1 cellular context compared by ENCODE assay signal in genomic region chr7:585229-585711, GRCh38.
TF ChIP-seq lines count a peak whose summit lies in the region.

No MANE protein-coding gene starts in this region.

TF ChIP-seq in K562, 482 proteins besides CTCF, POLR2A, EP300 and RAD21 (continued from another document and continues in another):
- TF ChIP-seq, protein P1, sequence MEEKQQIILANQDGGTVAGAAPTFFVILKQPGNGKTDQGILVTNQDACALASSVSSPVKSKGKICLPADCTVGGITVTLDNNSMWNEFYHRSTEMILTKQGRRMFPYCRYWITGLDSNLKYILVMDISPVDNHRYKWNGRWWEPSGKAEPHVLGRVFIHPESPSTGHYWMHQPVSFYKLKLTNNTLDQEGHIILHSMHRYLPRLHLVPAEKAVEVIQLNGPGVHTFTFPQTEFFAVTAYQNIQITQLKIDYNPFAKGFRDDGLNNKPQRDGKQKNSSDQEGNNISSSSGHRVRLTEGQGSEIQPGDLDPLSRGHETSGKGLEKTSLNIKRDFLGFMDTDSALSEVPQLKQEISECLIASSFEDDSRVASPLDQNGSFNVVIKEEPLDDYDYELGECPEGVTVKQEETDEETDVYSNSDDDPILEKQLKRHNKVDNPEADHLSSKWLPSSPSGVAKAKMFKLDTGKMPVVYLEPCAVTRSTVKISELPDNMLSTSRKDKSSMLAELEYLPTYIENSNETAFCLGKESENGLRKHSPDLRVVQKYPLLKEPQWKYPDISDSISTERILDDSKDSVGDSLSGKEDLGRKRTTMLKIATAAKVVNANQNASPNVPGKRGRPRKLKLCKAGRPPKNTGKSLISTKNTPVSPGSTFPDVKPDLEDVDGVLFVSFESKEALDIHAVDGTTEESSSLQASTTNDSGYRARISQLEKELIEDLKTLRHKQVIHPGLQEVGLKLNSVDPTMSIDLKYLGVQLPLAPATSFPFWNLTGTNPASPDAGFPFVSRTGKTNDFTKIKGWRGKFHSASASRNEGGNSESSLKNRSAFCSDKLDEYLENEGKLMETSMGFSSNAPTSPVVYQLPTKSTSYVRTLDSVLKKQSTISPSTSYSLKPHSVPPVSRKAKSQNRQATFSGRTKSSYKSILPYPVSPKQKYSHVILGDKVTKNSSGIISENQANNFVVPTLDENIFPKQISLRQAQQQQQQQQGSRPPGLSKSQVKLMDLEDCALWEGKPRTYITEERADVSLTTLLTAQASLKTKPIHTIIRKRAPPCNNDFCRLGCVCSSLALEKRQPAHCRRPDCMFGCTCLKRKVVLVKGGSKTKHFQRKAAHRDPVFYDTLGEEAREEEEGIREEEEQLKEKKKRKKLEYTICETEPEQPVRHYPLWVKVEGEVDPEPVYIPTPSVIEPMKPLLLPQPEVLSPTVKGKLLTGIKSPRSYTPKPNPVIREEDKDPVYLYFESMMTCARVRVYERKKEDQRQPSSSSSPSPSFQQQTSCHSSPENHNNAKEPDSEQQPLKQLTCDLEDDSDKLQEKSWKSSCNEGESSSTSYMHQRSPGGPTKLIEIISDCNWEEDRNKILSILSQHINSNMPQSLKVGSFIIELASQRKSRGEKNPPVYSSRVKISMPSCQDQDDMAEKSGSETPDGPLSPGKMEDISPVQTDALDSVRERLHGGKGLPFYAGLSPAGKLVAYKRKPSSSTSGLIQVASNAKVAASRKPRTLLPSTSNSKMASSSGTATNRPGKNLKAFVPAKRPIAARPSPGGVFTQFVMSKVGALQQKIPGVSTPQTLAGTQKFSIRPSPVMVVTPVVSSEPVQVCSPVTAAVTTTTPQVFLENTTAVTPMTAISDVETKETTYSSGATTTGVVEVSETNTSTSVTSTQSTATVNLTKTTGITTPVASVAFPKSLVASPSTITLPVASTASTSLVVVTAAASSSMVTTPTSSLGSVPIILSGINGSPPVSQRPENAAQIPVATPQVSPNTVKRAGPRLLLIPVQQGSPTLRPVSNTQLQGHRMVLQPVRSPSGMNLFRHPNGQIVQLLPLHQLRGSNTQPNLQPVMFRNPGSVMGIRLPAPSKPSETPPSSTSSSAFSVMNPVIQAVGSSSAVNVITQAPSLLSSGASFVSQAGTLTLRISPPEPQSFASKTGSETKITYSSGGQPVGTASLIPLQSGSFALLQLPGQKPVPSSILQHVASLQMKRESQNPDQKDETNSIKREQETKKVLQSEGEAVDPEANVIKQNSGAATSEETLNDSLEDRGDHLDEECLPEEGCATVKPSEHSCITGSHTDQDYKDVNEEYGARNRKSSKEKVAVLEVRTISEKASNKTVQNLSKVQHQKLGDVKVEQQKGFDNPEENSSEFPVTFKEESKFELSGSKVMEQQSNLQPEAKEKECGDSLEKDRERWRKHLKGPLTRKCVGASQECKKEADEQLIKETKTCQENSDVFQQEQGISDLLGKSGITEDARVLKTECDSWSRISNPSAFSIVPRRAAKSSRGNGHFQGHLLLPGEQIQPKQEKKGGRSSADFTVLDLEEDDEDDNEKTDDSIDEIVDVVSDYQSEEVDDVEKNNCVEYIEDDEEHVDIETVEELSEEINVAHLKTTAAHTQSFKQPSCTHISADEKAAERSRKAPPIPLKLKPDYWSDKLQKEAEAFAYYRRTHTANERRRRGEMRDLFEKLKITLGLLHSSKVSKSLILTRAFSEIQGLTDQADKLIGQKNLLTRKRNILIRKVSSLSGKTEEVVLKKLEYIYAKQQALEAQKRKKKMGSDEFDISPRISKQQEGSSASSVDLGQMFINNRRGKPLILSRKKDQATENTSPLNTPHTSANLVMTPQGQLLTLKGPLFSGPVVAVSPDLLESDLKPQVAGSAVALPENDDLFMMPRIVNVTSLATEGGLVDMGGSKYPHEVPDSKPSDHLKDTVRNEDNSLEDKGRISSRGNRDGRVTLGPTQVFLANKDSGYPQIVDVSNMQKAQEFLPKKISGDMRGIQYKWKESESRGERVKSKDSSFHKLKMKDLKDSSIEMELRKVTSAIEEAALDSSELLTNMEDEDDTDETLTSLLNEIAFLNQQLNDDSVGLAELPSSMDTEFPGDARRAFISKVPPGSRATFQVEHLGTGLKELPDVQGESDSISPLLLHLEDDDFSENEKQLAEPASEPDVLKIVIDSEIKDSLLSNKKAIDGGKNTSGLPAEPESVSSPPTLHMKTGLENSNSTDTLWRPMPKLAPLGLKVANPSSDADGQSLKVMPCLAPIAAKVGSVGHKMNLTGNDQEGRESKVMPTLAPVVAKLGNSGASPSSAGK (IDR thresholded peaks at IDR 0.05): peak; percentile 50; the same call in 1 of the 2 replicates
- TF ChIP-seq, protein P2, sequence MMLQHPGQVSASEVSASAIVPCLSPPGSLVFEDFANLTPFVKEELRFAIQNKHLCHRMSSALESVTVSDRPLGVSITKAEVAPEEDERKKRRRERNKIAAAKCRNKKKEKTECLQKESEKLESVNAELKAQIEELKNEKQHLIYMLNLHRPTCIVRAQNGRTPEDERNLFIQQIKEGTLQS (IDR thresholded peaks at IDR 0.05): peak; percentile 83
- TF ChIP-seq, protein P2 (CRISPR knock-in tag; conservative IDR thresholded peaks at IDR 0.05): no peak; the same call in 1 of the 2 replicates
- TF ChIP-seq SRSF1 (IDR thresholded peaks at IDR 0.05; ENCODE audit: low read depth, low read length) (no peak), BCOR (IDR thresholded peaks at IDR 0.05) (0 out of 2 replicates have a peak, but pooled peaks have one; percentile 3), MYC (IDR thresholded peaks at IDR 0.05; ENCODE audit: low read depth, low read length) (peak; percentile 57; the same call in 1 of the 2 replicates), MYC (CRISPR knock-in tag; IDR thresholded peaks at IDR 0.05; ENCODE audit: borderline replicate concordance, low read depth) (no peak), FOSL1 (tag; conservative IDR thresholded peaks at IDR 0.05) (peak; percentile 94), RBM34 (IDR thresholded peaks at IDR 0.05; ENCODE audit: borderline replicate concordance, insufficient read depth, low read length) (no peak), SMAD2 (IDR thresholded peaks at IDR 0.05; ENCODE audit: low read depth, low read length) (no peak), ZFP30 (CRISPR knock-in tag; IDR thresholded peaks at IDR 0.05; ENCODE audit: borderline replicate concordance) (no peak), PTRF (tag; IDR thresholded peaks at IDR 0.05) (no peak), CHCHD3 (CRISPR knock-in tag; IDR thresholded peaks at IDR 0.05) (no peak), PRMT5 (CRISPR knock-in tag; IDR thresholded peaks at IDR 0.05) (no peak), MCM2 (IDR thresholded peaks at IDR 0.05; ENCODE audit: low read depth) (no peak), HNRNPLL (IDR thresholded peaks at IDR 0.05; ENCODE audit: low read depth, low read length, poor library complexity, severe bottlenecking) (no peak), TFE3 (CRISPR knock-in tag; IDR thresholded peaks at IDR 0.05) (no peak), CREB1 (IDR thresholded peaks at IDR 0.05) (peak; percentile 65), CREB1 (CRISPR knock-in tag; IDR thresholded peaks at IDR 0.05) (peak; percentile 69; the same call in 1 of the 2 replicates), POLR3G (IDR thresholded peaks at IDR 0.05; ENCODE audit: extremely low read depth, insufficient read length, insufficient replicate concordance) (no peak), SMARCE1 (IDR thresholded peaks at IDR 0.05) (peak; percentile 75), POLR2H (tag; IDR thresholded peaks at IDR 0.05; ENCODE audit: low read depth) (no peak), ZNF764 (CRISPR knock-in tag; IDR thresholded peaks at IDR 0.05; ENCODE audit: low read depth) (no peak), ESRRA (IDR thresholded peaks at IDR 0.05; ENCODE audit: borderline replicate concordance, low read depth) (no peak), NFRKB (IDR thresholded peaks at IDR 0.05; ENCODE audit: low read depth) (no peak), SMARCA4 (IDR thresholded peaks at IDR 0.05) (peak; percentile 64), LCOR (CRISPR knock-in tag; IDR thresholded peaks at IDR 0.05) (0 out of 2 replicates have a peak, but pooled peaks have one; percentile 52), BCLAF1 (IDR thresholded peaks at IDR 0.05; ENCODE audit: borderline replicate concordance in 1 of 2, control insufficient read depth in 1 of 2, low read depth in 2 of 2, low read length in 1 of 2) (peak in 1 of 2 experiments; percentile 19; a peak in 1 of 4 replicates), SMARCC2 (IDR thresholded peaks at IDR 0.05; ENCODE audit: low read depth) (0 out of 2 replicates have a peak, but pooled peaks have one; percentile 36), NFATC3 (IDR thresholded peaks at IDR 0.05) (peak; percentile 92), CBFA2T3 (IDR thresholded peaks at IDR 0.05) (peak; percentile 51), ARID1B (IDR thresholded peaks at IDR 0.05) (peak; percentile 74), CBX8 (IDR thresholded peaks at IDR 0.05; ENCODE audit: borderline replicate concordance, extremely low read depth, low read depth, low read length, poor library complexity, severe bottlenecking) (no peak), ATF1 (CRISPR knock-in tag; IDR thresholded peaks at IDR 0.05) (no peak), ATF1 (tag; IDR thresholded peaks at IDR 0.05) (peak; percentile 34; the same call in 1 of the 2 replicates), DPF2 (IDR thresholded peaks at IDR 0.05) (peak; percentile 80), ZKSCAN8 (CRISPR knock-in tag; IDR thresholded peaks at IDR 0.05) (no peak), POLR2AphosphoS5 (IDR thresholded peaks at IDR 0.05; ENCODE audit: control insufficient read depth, insufficient read depth, low read depth, low read length) (0 out of 2 replicates have a peak, but pooled peaks have one; percentile 32), GTF2B (IDR thresholded peaks at IDR 0.05; ENCODE audit: extremely low read depth, insufficient read length) (no peak)
- TF ChIP-seq, protein P3, sequence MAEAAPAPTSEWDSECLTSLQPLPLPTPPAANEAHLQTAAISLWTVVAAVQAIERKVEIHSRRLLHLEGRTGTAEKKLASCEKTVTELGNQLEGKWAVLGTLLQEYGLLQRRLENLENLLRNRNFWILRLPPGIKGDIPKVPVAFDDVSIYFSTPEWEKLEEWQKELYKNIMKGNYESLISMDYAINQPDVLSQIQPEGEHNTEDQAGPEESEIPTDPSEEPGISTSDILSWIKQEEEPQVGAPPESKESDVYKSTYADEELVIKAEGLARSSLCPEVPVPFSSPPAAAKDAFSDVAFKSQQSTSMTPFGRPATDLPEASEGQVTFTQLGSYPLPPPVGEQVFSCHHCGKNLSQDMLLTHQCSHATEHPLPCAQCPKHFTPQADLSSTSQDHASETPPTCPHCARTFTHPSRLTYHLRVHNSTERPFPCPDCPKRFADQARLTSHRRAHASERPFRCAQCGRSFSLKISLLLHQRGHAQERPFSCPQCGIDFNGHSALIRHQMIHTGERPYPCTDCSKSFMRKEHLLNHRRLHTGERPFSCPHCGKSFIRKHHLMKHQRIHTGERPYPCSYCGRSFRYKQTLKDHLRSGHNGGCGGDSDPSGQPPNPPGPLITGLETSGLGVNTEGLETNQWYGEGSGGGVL (CRISPR knock-in tag; IDR thresholded peaks at IDR 0.05): no peak
- TF ChIP-seq, protein P4, sequence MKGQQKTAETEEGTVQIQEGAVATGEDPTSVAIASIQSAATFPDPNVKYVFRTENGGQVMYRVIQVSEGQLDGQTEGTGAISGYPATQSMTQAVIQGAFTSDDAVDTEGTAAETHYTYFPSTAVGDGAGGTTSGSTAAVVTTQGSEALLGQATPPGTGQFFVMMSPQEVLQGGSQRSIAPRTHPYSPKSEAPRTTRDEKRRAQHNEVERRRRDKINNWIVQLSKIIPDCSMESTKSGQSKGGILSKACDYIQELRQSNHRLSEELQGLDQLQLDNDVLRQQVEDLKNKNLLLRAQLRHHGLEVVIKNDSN (CRISPR knock-in tag; IDR thresholded peaks at IDR 0.05): no peak
- TF ChIP-seq, protein P5, sequence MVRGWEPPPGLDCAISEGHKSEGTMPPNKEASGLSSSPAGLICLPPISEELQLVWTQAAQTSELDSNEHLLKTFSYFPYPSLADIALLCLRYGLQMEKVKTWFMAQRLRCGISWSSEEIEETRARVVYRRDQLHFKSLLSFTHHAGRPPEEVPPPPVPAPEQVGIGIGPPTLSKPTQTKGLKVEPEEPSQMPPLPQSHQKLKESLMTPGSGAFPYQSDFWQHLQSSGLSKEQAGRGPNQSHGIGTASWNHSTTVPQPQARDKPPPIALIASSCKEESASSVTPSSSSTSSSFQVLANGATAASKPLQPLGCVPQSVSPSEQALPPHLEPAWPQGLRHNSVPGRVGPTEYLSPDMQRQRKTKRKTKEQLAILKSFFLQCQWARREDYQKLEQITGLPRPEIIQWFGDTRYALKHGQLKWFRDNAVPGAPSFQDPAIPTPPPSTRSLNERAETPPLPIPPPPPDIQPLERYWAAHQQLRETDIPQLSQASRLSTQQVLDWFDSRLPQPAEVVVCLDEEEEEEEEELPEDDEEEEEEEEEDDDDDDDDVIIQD (CRISPR knock-in tag; IDR thresholded peaks at IDR 0.05): no peak
